In genomic region chr17:42553866-42554249, GRCh38 we compare ENCODE assay signal across 6 cellular contexts. TPM values are rescaled to one million over a fixed set of nuclear protein-coding genes. Genes with fewer than 3 reads are reported as not detected.
DNase-seq lines count a peak whose midpoint lies in the region; ATAC-seq and TF ChIP-seq lines count a peak whose summit lies in the region.

No MANE protein-coding gene starts in this region.

- H3K4me3 ChIP-seq in ACC112 (ENCODE audit: low read depth, low read length) (peak overlapping the region; percentile 90), right cardiac atrium (ENCODE audit: low read length) (peak overlapping the region; percentile 68), tibial nerve (peak overlapping the region; percentile 67 to 88 (median 76))

- DNase-seq in RPMI8226 (peak; percentile 47), right cardiac atrium (peak in 1 of 3 donors; percentile 53), tibial nerve (ENCODE audit: low spot score in 2 of 2) (no peak)

- peaks cover 5% of the 10 kb centered on the region for H3K79me2 ChIP-seq in ACC112 (ENCODE audit: control insufficient read depth, insufficient read depth, low read length, unreplicated experiment)

- intact Hi-C loops in right cardiac atrium (cut with DNase I): no loop called here

- TF ChIP-seq CTCF in tibial nerve (IDR thresholded peaks at IDR 0.05): no peak

- TF ChIP-seq EP300 in tibial nerve (IDR thresholded peaks at IDR 0.05): no peak

- H3K9me3 ChIP-seq in right cardiac atrium (ENCODE audit: control insufficient read depth, low read length): no peaks in the 10 kb centered on the region
- H3K9me3 ChIP-seq in tibial nerve: no peaks in the 10 kb centered on the region

- H3K27ac ChIP-seq in ACC112 (ENCODE audit: low read depth, low read length) (no peak overlapping the region), right cardiac atrium (ENCODE audit: low read length) (no peak overlapping the region), tibial nerve (peak overlapping the region; percentile 75 to 92 (median 82))

- peaks cover 7% of the 10 kb centered on the region for H3K4me1 ChIP-seq in ACC112 (ENCODE audit: control insufficient read depth, insufficient read depth, low read length, unreplicated experiment)
- no peaks in the 10 kb centered on the region for H3K4me1 ChIP-seq in right cardiac atrium (ENCODE audit: control insufficient read depth, insufficient read depth, low read length)
- peaks cover 0 to 34% (median 12%) of the 10 kb centered on the region in 4 donors for H3K4me1 ChIP-seq in tibial nerve

- TF ChIP-seq POLR2A in tibial nerve (IDR thresholded peaks at IDR 0.05): no peak

- H3K36me3 ChIP-seq in ACC112 (ENCODE audit: insufficient read depth, low read length): no peaks in the 10 kb centered on the region
- peaks cover 0 to 14% (median 0%) of the 10 kb centered on the region in 3 donors for H3K36me3 ChIP-seq in tibial nerve

- H3K27me3 ChIP-seq in ACC112 (ENCODE audit: insufficient read depth, low read length) (no peaks in the 10 kb centered on the region), right cardiac atrium (ENCODE audit: control insufficient read depth, insufficient read depth) (no peaks in the 10 kb centered on the region), tibial nerve (no peaks in the 10 kb centered on the region)

- WGBS in right cardiac atrium: 47% methylated on average over 16 of the region's 16 CpGs
- WGBS in tibial nerve, 2 donors: 56 to 70% methylated on average over 8 to 12 of the region's 16 CpGs

- peak; percentile 7 to 10 for ATAC-seq in right cardiac atrium
- ATAC-seq in GM21381 (IDR thresholded peaks at IDR 0.05; ENCODE audit: unreplicated experiment): no peak
- ATAC-seq in GM21717 (IDR thresholded peaks at IDR 0.05; ENCODE audit: unreplicated experiment): no peak

- H2AFZ ChIP-seq in ACC112 (ENCODE audit: low read length, unreplicated experiment): no peak overlapping the region

RNA-seq across cellular contexts. Expression of gene HSD17B1, which starts 1.1 kb away (rescaled TPM):
- total RNA-seq in right cardiac atrium (1 to 10 TPM; 1.2 to 1.6 (median 1.4) TPM), tibial nerve (1 to 10 TPM in 3 of 4 donors, under 1 TPM in 1; 0.78 to 4.4 (median 3.7) TPM)
- polyA plus RNA-seq in right cardiac atrium: 2.5 TPM

RNA-seq across cellular contexts. Expression of gene COASY, which starts 8.1 kb away (rescaled TPM):
- 10 to 100 TPM; 32.4 to 45.5 (median 40.0) TPM for total RNA-seq in right cardiac atrium
- polyA plus RNA-seq in right cardiac atrium: 30.2 TPM
- 10 to 100 TPM; 22.9 to 33.9 (median 25.5) TPM for total RNA-seq in tibial nerve

RNA-seq across cellular contexts. Expression of gene MLX, which starts 13.0 kb away (rescaled TPM):
- total RNA-seq in right cardiac atrium (10 to 100 TPM; 46.9 to 63.8 (median 54.2) TPM), tibial nerve (10 to 100 TPM; 31.8 to 44.4 (median 39.1) TPM)
- polyA plus RNA-seq in right cardiac atrium: 65.0 TPM

RNA-seq across cellular contexts. Expression of gene NAGLU, which starts 17.8 kb away (rescaled TPM):
- 10 to 100 TPM; 11.3 to 18.8 (median 15.0) TPM for total RNA-seq in right cardiac atrium
- polyA plus RNA-seq in right cardiac atrium: 13.7 TPM
- 100 to 1,000 TPM in 1 of 4 donors, 10 to 100 TPM in 3; 52.3 to 115 (median 67.3) TPM for total RNA-seq in tibial nerve

RNA-seq across cellular contexts. Expression of gene PSMC3IP, which starts 23.7 kb away (rescaled TPM):
- 1 to 10 TPM; 1.4 to 3.3 (median 2.5) TPM for total RNA-seq in right cardiac atrium
- 2.2 TPM for polyA plus RNA-seq in right cardiac atrium
- total RNA-seq in tibial nerve: 1 to 10 TPM; 4.9 to 9.0 (median 7.4) TPM

Comparison
In these comparisons a context has a peak if more than half of its experiments do, and no peak if none do; other contexts are left out.
1. H3K27ac ChIP-seq: peak in tibial nerve (4 of 4); none in ACC112 (single experiment) and right cardiac atrium (single experiment).
2. ATAC-seq: peak in right cardiac atrium (2 of 2); none in GM21381 (single experiment) and GM21717 (single experiment).
3. Peak in every context shown above with its lines, with median percentiles within 50 percentile points of each other: H3K4me3 ChIP-seq.